In the genomic region with DNA sequence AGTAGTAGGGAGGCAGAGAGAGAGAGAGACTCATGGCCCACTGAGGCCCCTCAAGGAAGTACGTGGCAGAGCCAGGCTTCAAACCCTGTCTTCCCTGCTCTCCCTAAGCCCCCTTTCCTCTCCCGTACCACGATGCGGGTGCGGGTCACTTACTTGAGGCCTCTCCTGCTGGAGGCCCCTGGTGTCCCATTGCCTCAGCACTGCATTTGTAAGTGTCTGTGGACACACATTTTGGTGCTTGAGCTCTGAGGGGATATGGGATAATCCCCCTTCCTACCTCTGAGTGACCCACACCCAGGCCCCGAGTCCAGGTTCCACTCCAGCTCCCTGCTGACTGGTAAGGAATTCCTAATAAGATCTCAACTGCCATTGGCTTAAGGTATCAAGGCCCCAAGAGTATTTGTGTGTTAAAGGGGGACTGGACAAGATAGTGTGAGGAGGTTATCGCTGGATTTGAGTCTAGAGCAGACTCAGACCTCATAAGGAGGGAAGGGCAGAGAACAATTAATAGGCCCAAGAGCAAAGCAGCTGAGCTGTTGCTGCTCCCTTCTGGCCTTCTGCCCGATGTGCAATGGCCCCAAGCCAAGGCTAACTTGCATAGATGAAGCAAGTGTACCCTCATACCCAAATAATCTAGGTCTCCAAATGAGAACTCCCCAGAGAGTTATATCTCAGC, we compare ENCODE assay signal across 12 cellular contexts.
DNase-seq lines count a peak whose midpoint lies in the region; ATAC-seq, FAIRE-seq and TF ChIP-seq lines count a peak whose summit lies in the region.
"Had no signal": no experiment of that assay in that cellular context is flagged by ENCODE, and none has a peak within 500 bp of the region (broad histone marks: within the 10 kb centered on the region; RNA-seq: fewer than 3 reads in every experiment).

No MANE protein-coding gene starts in this region.

- no peak overlapping the region for H3K4me3 Mint-ChIP-seq in chondrocyte (ENCODE audit: unreplicated experiment)

- no peak overlapping the region for H3K9ac ChIP-seq in HepG2 (ENCODE audit: insufficient read depth, low read depth, low read length)

- ATAC-seq in Right ventricle myocardium superior (ENCODE audit: poor library complexity) (peak; percentile 32), HepG2 (0 out of 3 replicates have a peak, but pooled peaks have one; percentile 31), GM18861 (IDR thresholded peaks at IDR 0.05; ENCODE audit: unreplicated experiment) (no peak), HG02840 (IDR thresholded peaks at IDR 0.05; ENCODE audit: low FRiP score, unreplicated experiment) (no peak)

- H3K27ac Mint-ChIP-seq in chondrocyte (ENCODE audit: unreplicated experiment), result no peak overlapping the region

- no peaks in the 10 kb centered on the region for H3K27me3 ChIP-seq in HepG2 (ENCODE audit: control insufficient read depth in 1 of 2, insufficient read depth in 2 of 2, low read length in 2 of 2)
- H3K27me3 ChIP-seq: BE2C, neutrophil had no signal

- no peak for FAIRE-seq in HepG2 (lab: Jason Lieb, UNC)

- H3K36me3 Mint-ChIP-seq in chondrocyte (ENCODE audit: low read depth), result no peaks in the 10 kb centered on the region

- H3K36me3 ChIP-seq in HepG2 (replicated peaks in 1 of 2; ENCODE audit: control insufficient read depth in 1 of 2, insufficient read depth in 2 of 2, low read length in 2 of 2), result no peaks in the 10 kb centered on the region
- H3K36me3 ChIP-seq: BE2C had no signal

- DNase-seq in Right ventricle myocardium superior (peak; percentile 85), cardiac septum (ENCODE audit: low spot score) (no peak), chondrocyte (ENCODE audit: low spot score) (no peak), HepG2 (ENCODE audit: low spot score) (no peak), inferior parietal cortex (ENCODE audit: extremely low spot score) (no peak)
- no peak for DNase-seq in activated CD4-positive, alpha-beta T cell treated with anti-CD3 and anti-CD28 coated beads, Interleukin-2, amount 50 U/mL, for 4 hours
- DNase-seq: activated naive CD4-positive, alpha-beta T cell treated with anti-CD3 and anti-CD28 coated beads, Interleukin-2, amount 50 U/mL, for 16 hours; BE2C had no signal

- H3K4me1 Mint-ChIP-seq in chondrocyte (ENCODE audit: low read depth), result no peaks in the 10 kb centered on the region

- no peaks in the 10 kb centered on the region for H3K9me3 ChIP-seq in HepG2 (ENCODE audit: low read length)
- H3K9me3 ChIP-seq: BE2C, neutrophil had no signal

- peak; percentile 42 for TF ChIP-seq CTCF in chondrocyte (IDR thresholded peaks at IDR 0.05)
- TF ChIP-seq CTCF in HepG2 (CRISPR knock-in tag; IDR thresholded peaks at IDR 0.05), result peak; percentile 49

- TF ChIP-seq RAD21 in HepG2 (CRISPR knock-in tag; IDR thresholded peaks at IDR 0.05), result no peak

- H3K27me3 Mint-ChIP-seq in chondrocyte (ENCODE audit: low read depth), result no peaks in the 10 kb centered on the region

- POLR2A ChIA-PET in HepG2 (lab: Yijun Ruan, JAX), result no interaction called here

- no peak overlapping the region for H2AFZ ChIP-seq in HepG2 (ENCODE audit: low read length)

- H3K27ac ChIP-seq in HepG2 (ENCODE audit: extremely low read length, insufficient read depth, low read length), result no peak overlapping the region
- H3K27ac ChIP-seq: epithelial cell of prostate, neutrophil had no signal

- no peak overlapping the region for H3K4me2 ChIP-seq in HepG2 (ENCODE audit: low read depth, low read length)

- H3K9me3 Mint-ChIP-seq in chondrocyte (ENCODE audit: low read depth), result no peaks in the 10 kb centered on the region

- TF ChIP-seq EP300 in HepG2 (IDR thresholded peaks at IDR 0.05; ENCODE audit: low read depth in 2 of 2, low read length in 2 of 2) (no peak), HepG2 (CRISPR knock-in tag; IDR thresholded peaks at IDR 0.05; ENCODE audit: borderline replicate concordance) (no peak)

- no peak overlapping the region for H3K4me3 ChIP-seq in HepG2 (replicated peaks in 1 of 3; ENCODE audit: insufficient read depth in 1 of 3, low read depth in 2 of 3, low read length in 3 of 3)

- CTCF ChIA-PET in HepG2 (lab: Yijun Ruan, JAX; ENCODE audit: low intra/inter-chr PET ratio, low total read pairs), result interaction anchor here (1.7 kb wide), 1 partner anchor 381 kb away, joined by 7 read pairs; no protein-coding TSS in a partner anchor

- BruUV-seq in HepG2 (replicated peaks; lab: Mats Ljungman, UMichigan), result no TSS peak

- in situ Hi-C loops in HepG2 (cut with HindIII; ENCODE audit: extremely low pct_ligation_motif_present, low pct_unique_long_range_greater_than_20kb), result no loop called here

- no peak for TF ChIP-seq POLR2A in HepG2 (IDR thresholded peaks at IDR 0.05; ENCODE audit: insufficient read depth in 1 of 2, low read depth in 2 of 2, low read length in 2 of 2)

- H4K20me1 ChIP-seq in HepG2 (ENCODE audit: insufficient read depth, low read length), result no peaks in the 10 kb centered on the region

- WGBS in HepG2 (ENCODE audit: low lambda C conversion rate), result 45% methylated on average over 5 of the region's 8 CpGs

- no peaks in the 10 kb centered on the region for H3K4me1 ChIP-seq in HepG2 (ENCODE audit: insufficient read depth, low read length)
- H3K4me1 ChIP-seq: BE2C had no signal

- no peaks in the 10 kb centered on the region for H3K79me2 ChIP-seq in HepG2 (ENCODE audit: insufficient read depth, low read length)

- intact Hi-C loops in Right ventricle myocardium superior (cut with DNase I), result loop anchor here (10.0 kb wide), 1 partner anchor 94 kb away; no protein-coding TSS in a partner anchor
- intact Hi-C loops in cardiac septum (cut with DNase I), result loop anchor here (5.0 kb wide), 1 partner anchor 91 kb away; no protein-coding TSS in a partner anchor
- intact Hi-C loops in HepG2 (cut with micrococcal nuclease; ENCODE audit: unreplicated experiment), result no loop called here

TF ChIP-seq in HepG2, 621 proteins besides CTCF, POLR2A, EP300 and RAD21:
- no peak for TF ChIP-seq ZNF503 (CRISPR knock-in tag; IDR thresholded peaks at IDR 0.05)
- TF ChIP-seq MED8 (CRISPR knock-in tag; IDR thresholded peaks at IDR 0.05; ENCODE audit: insufficient replicate concordance), result no peak
- TF ChIP-seq SMC3 (IDR thresholded peaks at IDR 0.05; ENCODE audit: low read length), result 0 out of 2 replicates have a peak, but pooled peaks have one; percentile 2
- peak; percentile 46 for TF ChIP-seq STAG1 (CRISPR knock-in tag; IDR thresholded peaks at IDR 0.05)
- no peak for TF ChIP-seq ZNF430 (CRISPR knock-in tag; IDR thresholded peaks at IDR 0.05)
- TF ChIP-seq ZNF230 (CRISPR knock-in tag; IDR thresholded peaks at IDR 0.05), result no peak
- TF ChIP-seq ZNF260 (CRISPR knock-in tag; IDR thresholded peaks at IDR 0.05; ENCODE audit: borderline replicate concordance, low read depth), result no peak
TF ChIP-seq in HepG2: peak in this region for 2.

Comparison
In these comparisons a context has a peak if more than half of its experiments do, and no peak if none do; other contexts are left out.
1. ATAC-seq: peak in Right ventricle myocardium superior (single experiment) and HepG2 (single experiment); none in GM18861 (single experiment) and HG02840 (single experiment).